Comparison of ENCODE assay signal across 9 cellular contexts in the genomic region with DNA sequence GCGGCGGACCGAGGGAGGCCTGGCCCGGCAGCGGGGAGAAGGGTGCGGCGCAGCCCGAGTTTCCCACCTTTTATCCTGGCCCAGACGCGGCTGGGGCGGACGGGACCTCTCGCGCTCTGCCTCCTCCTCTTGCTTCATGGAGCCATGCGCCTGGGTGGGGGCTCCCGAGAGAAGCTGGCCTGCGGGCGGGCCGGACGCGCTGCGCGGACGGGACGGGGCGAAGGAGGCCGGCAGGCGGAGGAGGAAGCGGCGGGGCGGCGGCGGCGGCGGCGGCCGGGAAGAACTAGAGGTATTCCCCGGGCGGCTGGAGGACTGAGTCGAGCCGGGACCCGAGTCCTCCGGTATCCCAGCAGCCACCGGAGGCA. TPM values are rescaled to one million over a fixed set of nuclear protein-coding genes. Genes with fewer than 3 reads are reported as not detected.
DNase-seq lines count a peak whose midpoint lies in the region; ATAC-seq and TF ChIP-seq lines count a peak whose summit lies in the region.
"Not testable (repeated sequence)": the region's sequence is repeated elsewhere in the genome, so short reads cannot be mapped to it uniquely, and the experiment has no call there.
"Had no signal": no experiment of that assay in that cellular context is flagged by ENCODE, and none has a peak within 500 bp of the region (broad histone marks: within the 10 kb centered on the region; RNA-seq: fewer than 3 reads in every experiment).

No MANE protein-coding gene starts in this region.

- not testable (repeated sequence) for H2AK5ac ChIP-seq in mesenchymal stem cell (ENCODE audit: low read length, severe bottlenecking)

- not testable (repeated sequence) for H3K9me3 Mint-ChIP-seq in activated CD4-positive, alpha-beta T cell treated with anti-CD3 and anti-CD28 coated beads, Interleukin-2, amount 10 ng/mL, durations not matched to agents 24 days and 14 days

- peak overlapping the region; percentile 85 for H3K4me3 Mint-ChIP-seq in activated CD4-positive, alpha-beta T cell treated with anti-CD3 and anti-CD28 coated beads, Interleukin-2, amount 10 ng/mL, durations not matched to agents 24 days and 14 days

- H3K27me3 Mint-ChIP-seq in activated CD4-positive, alpha-beta T cell treated with anti-CD3 and anti-CD28 coated beads, Interleukin-2, amount 10 ng/mL, durations not matched to agents 24 days and 14 days, result not testable (repeated sequence)

- not testable (repeated sequence) for H3K36me3 ChIP-seq in breast epithelium; mesenchymal stem cell (ENCODE audit: control insufficient read depth in 1 of 2, insufficient read depth in 2 of 2, low read depth in 1 of 2, low read length in 2 of 2); rectal smooth muscle tissue (ENCODE audit: control insufficient read depth, insufficient read depth, low read length); upper lobe of right lung

- H3K9ac ChIP-seq in mesenchymal stem cell (ENCODE audit: low read length); rectal smooth muscle tissue (ENCODE audit: low read length): not testable (repeated sequence)

- H3K36me3 Mint-ChIP-seq in activated CD4-positive, alpha-beta T cell treated with anti-CD3 and anti-CD28 coated beads, Interleukin-2, amount 10 ng/mL, durations not matched to agents 24 days and 14 days (ENCODE audit: low read depth), result not testable (repeated sequence)

- H3K4me2 ChIP-seq in mesenchymal stem cell (ENCODE audit: low read length, poor library complexity, severe bottlenecking), result not testable (repeated sequence)

- not testable (repeated sequence) for H3K79me1 ChIP-seq in mesenchymal stem cell (replicated peaks; ENCODE audit: low read length, poor library complexity, severe bottlenecking)

- H3K27me3 ChIP-seq in breast epithelium; mesenchymal stem cell (ENCODE audit: control insufficient read depth in 1 of 2, insufficient read depth in 1 of 2, low read length in 2 of 2); rectal smooth muscle tissue (ENCODE audit: control insufficient read depth, insufficient read depth, low read length); upper lobe of right lung: not testable (repeated sequence)

- DNase-seq in EL (peak; percentile 10), Right ventricle myocardium superior (peak; percentile 50), mesenchymal stem cell (peak; percentile 18), upper lobe of right lung (peak; percentile 75)
- DNase-seq in LNCaP clone FGC (ENCODE audit: low read depth); activated CD4-positive, alpha-beta T cell treated with anti-CD3 and anti-CD28 coated beads, Interleukin-2, amount 10 ng/mL, durations not matched to agents 24 days and 14 days; breast epithelium (ENCODE audit: low spot score in 2 of 2): not testable (repeated sequence)

- not testable (repeated sequence) for H2BK12ac ChIP-seq in mesenchymal stem cell (ENCODE audit: low read length in 2 of 2)

- no CpG with 5 or more reads among the region's 44 CpGs for WGBS in mesenchymal stem cell

- peak overlapping the region; percentile 62 for H3K27ac Mint-ChIP-seq in activated CD4-positive, alpha-beta T cell treated with anti-CD3 and anti-CD28 coated beads, Interleukin-2, amount 10 ng/mL, durations not matched to agents 24 days and 14 days

- H3K14ac ChIP-seq in mesenchymal stem cell (ENCODE audit: low read length in 2 of 2), result not testable (repeated sequence)

- not testable (repeated sequence) for TF ChIP-seq POLR2A in breast epithelium (IDR thresholded peaks at IDR 0.05)

- H3K4me1 ChIP-seq in breast epithelium; mesenchymal stem cell (ENCODE audit: control insufficient read depth, insufficient read depth, low read depth, low read length); rectal smooth muscle tissue (ENCODE audit: control insufficient read depth, insufficient read depth, low read length): not testable (repeated sequence)
- H3K4me1 ChIP-seq in upper lobe of right lung, result peaks cover 12% of the 10 kb centered on the region

- peaks cover 22% of the 10 kb centered on the region for H3K4me1 Mint-ChIP-seq in activated CD4-positive, alpha-beta T cell treated with anti-CD3 and anti-CD28 coated beads, Interleukin-2, amount 10 ng/mL, durations not matched to agents 24 days and 14 days

- TF ChIP-seq CTCF in LNCaP clone FGC (IDR thresholded peaks at IDR 0.05; ENCODE audit: control insufficient read depth, extremely low read depth, insufficient read depth); breast epithelium (IDR thresholded peaks at IDR 0.05); upper lobe of right lung (IDR thresholded peaks at IDR 0.05): not testable (repeated sequence)

- H3K27ac ChIP-seq in breast epithelium, result peak overlapping the region; percentile 81 to 95
- H3K27ac ChIP-seq in mesenchymal stem cell (ENCODE audit: low read length, poor library complexity, severe bottlenecking), result not testable (repeated sequence)
- peak overlapping the region; percentile 77 for H3K27ac ChIP-seq in rectal smooth muscle tissue (ENCODE audit: low read depth, low read length)
- peak overlapping the region; percentile 82 for H3K27ac ChIP-seq in upper lobe of right lung

- not testable (repeated sequence) for H4K8ac ChIP-seq in mesenchymal stem cell (ENCODE audit: low read length)

- not testable (repeated sequence) for H3K23ac ChIP-seq in mesenchymal stem cell (ENCODE audit: low read length in 2 of 2)

- not testable (repeated sequence) for H3K4ac ChIP-seq in mesenchymal stem cell (ENCODE audit: low read depth in 1 of 2, low read length in 2 of 2)

- peak overlapping the region; percentile 43 to 70 for H3K18ac ChIP-seq in mesenchymal stem cell (ENCODE audit: low read depth in 1 of 2, low read length in 2 of 2)

- H3K9me3 ChIP-seq in breast epithelium; mesenchymal stem cell (ENCODE audit: control insufficient read depth, low read length); upper lobe of right lung: not testable (repeated sequence)

- not testable (repeated sequence) for H2BK120ac ChIP-seq in mesenchymal stem cell (ENCODE audit: low read depth, low read length)

- H2AFZ ChIP-seq in mesenchymal stem cell (ENCODE audit: low read depth, low read length), result not testable (repeated sequence)

- H2BK15ac ChIP-seq in mesenchymal stem cell (ENCODE audit: low read depth, poor library complexity, severe bottlenecking), result not testable (repeated sequence)

- intact Hi-C loops in activated CD4-positive, alpha-beta T cell treated with anti-CD3 and anti-CD28 coated beads, Interleukin-2, amount 10 ng/mL, durations not matched to agents 24 days and 14 days (cut with micrococcal nuclease); breast epithelium (cut with DNase I; ENCODE audit: low total_unique reads); upper lobe of right lung (cut with DNase I): not testable (repeated sequence)
- intact Hi-C loops in Right ventricle myocardium superior (cut with DNase I), result loop anchor here (10.0 kb wide), 1 partner anchor 99 kb away; no protein-coding TSS in a partner anchor

- H2BK5ac ChIP-seq in mesenchymal stem cell (ENCODE audit: low read depth, low read length, poor library complexity, severe bottlenecking), result not testable (repeated sequence)

- H3K4me3 ChIP-seq in LNCaP clone FGC (ENCODE audit: low read depth, low read length) (peak overlapping the region; percentile 50), breast epithelium (peak overlapping the region; percentile 49 to 76 (median 54)), mesenchymal stem cell (ENCODE audit: insufficient read depth in 1 of 2, low read depth in 1 of 2, low read length in 2 of 2) (peak overlapping the region in 1 of 2 experiments; percentile 68), upper lobe of right lung (peak overlapping the region; percentile 52)
- H3K4me3 ChIP-seq in rectal smooth muscle tissue (ENCODE audit: low read length), result not testable (repeated sequence)

- not testable (repeated sequence) for H4K91ac ChIP-seq in mesenchymal stem cell (ENCODE audit: low read length)

- not testable (repeated sequence) for ATAC-seq in Right ventricle myocardium superior (ENCODE audit: poor library complexity); upper lobe of right lung

RNA-seq across cellular contexts. Expression of a gene that starts 0.4 kb away (rescaled TPM):
- total RNA-seq in activated CD4-positive, alpha-beta T cell treated with anti-CD3 and anti-CD28 coated beads, Interleukin-2, amount 10 ng/mL, durations not matched to agents 24 days and 14 days, result 0.19 TPM in 1 of 2 replicates, not detected in the other
- total RNA-seq in breast epithelium (under 1 TPM in 1 of 3 donors, not detected in 2; 0.73 TPM), Right ventricle myocardium superior (not detected), upper lobe of right lung (not detected)
- polyA plus RNA-seq in mesenchymal stem cell (2013, experiment 1 of 2), result 0.01 TPM
- polyA plus RNA-seq in mesenchymal stem cell (2013, experiment 2 of 2), result not detected
- total RNA-seq: Right ventricle myocardium inferior had no signal
